In the genomic region with DNA sequence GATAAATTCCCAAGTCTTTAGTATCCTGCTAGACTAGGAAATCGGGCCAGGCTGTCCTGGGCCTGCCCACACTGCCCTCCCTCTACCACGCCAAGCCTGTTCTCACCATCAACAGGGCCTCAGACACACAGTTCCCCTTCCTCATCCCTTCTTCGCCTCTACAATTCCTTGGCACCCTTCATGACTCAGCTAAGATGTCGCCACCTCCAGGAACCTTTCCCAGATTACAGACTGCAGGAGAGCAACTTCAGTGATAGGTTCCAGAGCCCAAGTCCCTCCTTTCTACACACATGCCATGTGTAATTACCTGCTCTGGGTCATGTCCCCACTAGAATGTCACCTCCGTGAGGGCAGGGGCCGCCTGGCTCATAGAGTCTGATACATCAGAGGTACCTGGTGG, we compare ENCODE assay signal across 13 cellular contexts. TPM values are rescaled to one million over a fixed set of nuclear protein-coding genes. Genes with fewer than 3 reads are reported as not detected.
DNase-seq lines count a peak whose midpoint lies in the region; TF ChIP-seq lines count a peak whose summit lies in the region.
"Had no signal": no experiment of that assay in that cellular context is flagged by ENCODE, and none has a peak within 500 bp of the region (broad histone marks: within the 10 kb centered on the region; RNA-seq: fewer than 3 reads in every experiment).

No MANE protein-coding gene starts in this region.

- peak overlapping the region in 1 of 10 experiments; percentile 24; a peak in 2 of 20 replicates for H3K4me3 ChIP-seq in BLaER1 treated with 17β-estradiol and CSF1 and Interleukin-3, amounts not matched to agents 10 nM and 100 nM
- H3K4me3 ChIP-seq in left ventricle myocardium inferior, result no peak overlapping the region
- H3K4me3 ChIP-seq: adrenal gland had no signal

- no peaks in the 10 kb centered on the region for H3K27me3 ChIP-seq in BLaER1 treated with 17β-estradiol and CSF1 and Interleukin-3, amounts not matched to agents 10 nM and 100 nM
- no peaks in the 10 kb centered on the region for H3K27me3 ChIP-seq in left ventricle myocardium inferior (ENCODE audit: low read depth)
- H3K27me3 ChIP-seq: adrenal gland had no signal

- H3K27ac Mint-ChIP-seq in brain (peak overlapping the region in 2 of 5 experiments; percentile 72 to 94), neural crest cell (ENCODE audit: unreplicated experiment) (no peak overlapping the region), immature natural killer cell (no peak overlapping the region)
- H3K27ac Mint-ChIP-seq: activated CD4-positive, alpha-beta T cell treated with anti-CD3 and anti-CD28 coated beads, Interleukin-2, amount 10 ng/mL, durations not matched to agents 24 days and 14 days had no signal

- H3K9me3 Mint-ChIP-seq in brain, result no peaks in the 10 kb centered on the region
- no peaks in the 10 kb centered on the region for H3K9me3 Mint-ChIP-seq in neural crest cell
- no peaks in the 10 kb centered on the region for H3K9me3 Mint-ChIP-seq in immature natural killer cell
- H3K9me3 Mint-ChIP-seq: activated CD4-positive, alpha-beta T cell treated with anti-CD3 and anti-CD28 coated beads, Interleukin-2, amount 10 ng/mL, durations not matched to agents 24 days and 14 days; central memory CD8-positive, alpha-beta T cell had no signal

- H4K20me1 ChIP-seq in BLaER1 treated with 17β-estradiol and CSF1 and Interleukin-3, amounts not matched to agents 10 nM and 100 nM, result peaks cover 0 to 75% (median 28%) of the 10 kb centered on the region in 11 experiments; a peak in 12 of 22 replicates

- H3K4me1 ChIP-seq in BLaER1 treated with 17β-estradiol and CSF1 and Interleukin-3, amounts not matched to agents 10 nM and 100 nM, result peaks cover 45 to 86% (median 79%) of the 10 kb centered on the region in 10 experiments
- peaks cover 25% of the 10 kb centered on the region for H3K4me1 ChIP-seq in left ventricle myocardium inferior

- peak overlapping the region in 7 of 11 experiments; percentile 13 to 93 (median 86); a peak in 10 of 22 replicates for H3K27ac ChIP-seq in BLaER1 treated with 17β-estradiol and CSF1 and Interleukin-3, amounts not matched to agents 10 nM and 100 nM
- H3K27ac ChIP-seq in left ventricle myocardium inferior (replicated peaks), result no peak overlapping the region

- peak overlapping the region; percentile 73 to 100 (median 88) for H3K4me2 ChIP-seq in BLaER1 treated with 17β-estradiol and CSF1 and Interleukin-3, amounts not matched to agents 10 nM and 100 nM

- peaks cover 47% of the 10 kb centered on the region for H3K4me1 Mint-ChIP-seq in brain
- H3K4me1 Mint-ChIP-seq in neural crest cell, result peaks cover 34% of the 10 kb centered on the region
- H3K4me1 Mint-ChIP-seq in immature natural killer cell, result peaks cover 9 to 11% of the 10 kb centered on the region in 2 donors

- peaks cover 13% of the 10 kb centered on the region for H3K36me3 Mint-ChIP-seq in brain
- no peaks in the 10 kb centered on the region for H3K36me3 Mint-ChIP-seq in neural crest cell (ENCODE audit: low read depth)
- H3K36me3 Mint-ChIP-seq in immature natural killer cell, result no peaks in the 10 kb centered on the region

- peaks cover 4% of the 10 kb centered on the region for H3K27me3 Mint-ChIP-seq in brain
- H3K27me3 Mint-ChIP-seq in neural crest cell (ENCODE audit: low read depth), result no peaks in the 10 kb centered on the region
- H3K27me3 Mint-ChIP-seq in immature natural killer cell (ENCODE audit: low read depth in 3 of 3), result peaks cover 0 to 2% (median 0%) of the 10 kb centered on the region in 3 donors
- H3K27me3 Mint-ChIP-seq: central memory CD8-positive, alpha-beta T cell had no signal

- H3K36me3 ChIP-seq in BLaER1 treated with 17β-estradiol and CSF1 and Interleukin-3, amounts not matched to agents 10 nM and 100 nM, result peaks cover 0 to 8% (median 0%) of the 10 kb centered on the region in 11 experiments; a peak in 2 of 22 replicates
- no peaks in the 10 kb centered on the region for H3K36me3 ChIP-seq in left ventricle myocardium inferior
- H3K36me3 ChIP-seq: adrenal gland had no signal

- peak overlapping the region in 6 of 11 experiments; percentile 26 to 82 (median 67); a peak in 9 of 22 replicates for H3K9ac ChIP-seq in BLaER1 treated with 17β-estradiol and CSF1 and Interleukin-3, amounts not matched to agents 10 nM and 100 nM

- H3K4me3 Mint-ChIP-seq in brain (peak overlapping the region in 3 of 5 experiments; percentile 1 to 94 (median 28)), neural crest cell (peak overlapping the region; percentile 67), immature natural killer cell (no peak overlapping the region)
- H3K4me3 Mint-ChIP-seq: activated CD4-positive, alpha-beta T cell treated with anti-CD3 and anti-CD28 coated beads, Interleukin-2, amount 10 ng/mL, durations not matched to agents 24 days and 14 days; central memory CD8-positive, alpha-beta T cell had no signal

- peak; percentile 12 for DNase-seq in HT1080 (ENCODE audit: low read depth)
- no peak for DNase-seq in neural crest cell (ENCODE audit: low read depth, low spot score)
- DNase-seq in immature natural killer cell, result no peak
- no peak for DNase-seq in activated effector memory CD4-positive, alpha-beta T cell treated with anti-CD3 and anti-CD28 coated beads, Interleukin-2, amount 50 U/mL, for 16 hours
- no peak for DNase-seq in cerebellum (ENCODE audit: low spot score)
- DNase-seq in left ventricle myocardium inferior, result no peak
- DNase-seq: activated CD4-positive, alpha-beta T cell treated with anti-CD3 and anti-CD28 coated beads, Interleukin-2, amount 10 ng/mL, durations not matched to agents 24 days and 14 days; activated CD8-positive, alpha-beta memory T cell treated with anti-CD3 and anti-CD28 coated beads, Interleukin-2, amount 50 U/mL, for 4 hours; adrenal gland; DMS153 had no signal

- H3K9me3 ChIP-seq in BLaER1 treated with 17β-estradiol and CSF1 and Interleukin-3, amounts not matched to agents 10 nM and 100 nM (replicated peaks in 1 of 11), result no peaks in the 10 kb centered on the region
- H3K9me3 ChIP-seq in left ventricle myocardium inferior (replicated peaks), result no peaks in the 10 kb centered on the region
- H3K9me3 ChIP-seq: adrenal gland had no signal

- intact Hi-C loops in left ventricle myocardium inferior (cut with micrococcal nuclease), result no loop called here

- TF ChIP-seq CTCF in brain (conservative IDR thresholded peaks at IDR 0.05), result no peak
- no peak for TF ChIP-seq CTCF in neural crest cell (conservative IDR thresholded peaks at IDR 0.05)
- no peak for TF ChIP-seq CTCF in left ventricle myocardium inferior (IDR thresholded peaks at IDR 0.05; ENCODE audit: borderline replicate concordance)

RNA-seq across cellular contexts. Expression of a gene that starts 3.3 kb away (rescaled TPM):
- 0.23 and 0.57 TPM in 2 replicates for total RNA-seq in HT1080 (2014; rRNA removed; shearing (Covaris generic))
- polyA plus RNA-seq in HT1080 (2015; cell fraction: cytosol; rRNA removed), result 0.29 and 0.86 TPM in 2 replicates
- polyA plus RNA-seq in HT1080 (2015; cell fraction: nucleus; rRNA removed), result 0.95 and 1.2 TPM in 2 replicates
- 135 TPM for polyA plus RNA-seq in brain (ENCODE audit: insufficient read depth, low read depth, low replicate concordance)
- total RNA-seq in neural crest cell, result 22.4 and 22.9 TPM in 2 replicates
- polyA plus RNA-seq in immature natural killer cell, result 1 to 10 TPM in 2 of 3 donors, under 1 TPM in 1; 0.31 to 1.7 (median 1.3) TPM
- total RNA-seq in cerebellum, result 28.9 TPM
- total RNA-seq in left ventricle myocardium inferior, result 0.74 TPM

RNA-seq across cellular contexts. Expression of a gene that starts 29.4 kb away (rescaled TPM):
- 35.8 and 54.1 TPM in 2 replicates for total RNA-seq in HT1080 (2014; rRNA removed; shearing (Covaris generic))
- polyA plus RNA-seq in HT1080 (2015; cell fraction: cytosol; rRNA removed), result 58.3 and 61.4 TPM in 2 replicates
- 63.6 and 68.0 TPM in 2 replicates for polyA plus RNA-seq in HT1080 (2015; cell fraction: nucleus; rRNA removed)
- polyA plus RNA-seq in brain (ENCODE audit: insufficient read depth, low read depth, low replicate concordance), result 88.3 TPM
- 67.2 and 73.1 TPM in 2 replicates for total RNA-seq in neural crest cell
- polyA plus RNA-seq in immature natural killer cell, result 10 to 100 TPM; 33.8 to 66.0 (median 53.4) TPM
- total RNA-seq in cerebellum, result 41.5 TPM
- 62.2 TPM for total RNA-seq in left ventricle myocardium inferior

Comparison
In these comparisons a context has a peak if more than half of its experiments do, and no peak if none do; other contexts are left out.
1. H3K4me3 Mint-ChIP-seq: peak in brain (3 of 5) and neural crest cell (single experiment); none in immature natural killer cell (0 of 5).
2. RNA of a gene that starts 3.3 kb away (total RNA-seq): 28.9 TPM in cerebellum (single experiment) and 22.4 to 22.9 TPM in neural crest cell; 0.74 TPM in left ventricle myocardium inferior (single experiment) and 0.23 to 0.57 TPM in HT1080; every median in the first group is over 10 times any median in the second.